Comparison of ENCODE assay signal across 1 cellular context in the genomic region with DNA sequence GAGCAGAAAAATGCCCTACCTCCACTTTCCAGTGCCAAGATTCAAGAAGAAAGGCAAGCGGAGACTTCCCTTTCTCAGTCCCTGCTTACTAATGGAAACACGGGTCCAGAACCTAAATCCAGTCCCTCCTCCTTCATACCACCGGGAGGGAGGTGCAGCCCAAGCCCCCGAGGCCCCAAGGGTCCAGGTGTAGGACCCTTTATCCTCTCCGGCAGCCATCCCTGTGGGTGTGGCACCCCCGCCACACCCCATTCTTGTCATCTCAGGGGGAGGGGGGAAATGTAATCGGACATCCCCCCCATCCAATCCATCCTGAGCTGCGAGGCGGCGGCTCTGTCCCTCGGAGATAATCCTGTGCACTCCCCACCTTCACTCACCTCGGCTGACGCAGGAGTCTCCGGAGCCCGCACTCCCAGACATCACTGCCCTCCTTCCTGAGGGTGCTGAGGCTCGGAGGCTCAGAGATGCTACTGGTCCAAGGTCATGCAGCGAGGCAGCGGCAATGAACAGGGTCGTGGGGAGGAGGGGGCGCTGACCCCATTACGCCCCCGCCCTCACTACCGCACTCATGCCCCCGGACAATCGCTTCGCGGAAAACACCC.
TF ChIP-seq lines count a peak whose summit lies in the region.

No MANE protein-coding gene starts in this region.

TF ChIP-seq in K562, 482 proteins besides CTCF, POLR2A, EP300 and RAD21 (continues in another document):
- TF ChIP-seq POLR2B (IDR thresholded peaks at IDR 0.05; ENCODE audit: low read depth, partially characterized antibody) (no peak), TEAD1 (CRISPR knock-in tag; IDR thresholded peaks at IDR 0.05) (no peak), ARID1B (IDR thresholded peaks at IDR 0.05) (0 out of 2 replicates have a peak, but pooled peaks have one; percentile 31), CREBBP (IDR thresholded peaks at IDR 0.05; ENCODE audit: low read depth, low read length) (no peak), EGR1 (conservative IDR thresholded peaks at IDR 0.05) (peak; percentile 59), RBM34 (IDR thresholded peaks at IDR 0.05; ENCODE audit: borderline replicate concordance, insufficient read depth, low read length) (no peak), ZFP1 (CRISPR knock-in tag; IDR thresholded peaks at IDR 0.05) (no peak), NR2C2 (CRISPR knock-in tag; IDR thresholded peaks at IDR 0.05) (no peak), NR2C2 (tag; IDR thresholded peaks at IDR 0.05) (no peak), ZBTB7A (IDR thresholded peaks at IDR 0.05; ENCODE audit: borderline replicate concordance, control insufficient read depth, low read depth, low read length) (0 out of 2 replicates have a peak, but pooled peaks have one; percentile 56), HDAC6 (IDR thresholded peaks at IDR 0.05; ENCODE audit: low read depth, low read length) (no peak), GATA2 (CRISPR knock-in tag; IDR thresholded peaks at IDR 0.05) (no peak), ZNF696 (CRISPR knock-in tag; conservative IDR thresholded peaks at IDR 0.05) (no peak), SIX5 (IDR thresholded peaks at IDR 0.05; ENCODE audit: borderline replicate concordance in 1 of 2, insufficient read depth in 1 of 2, low read depth in 1 of 2, low read length in 2 of 2) (no peak), TCFL5 (CRISPR knock-in tag; conservative IDR thresholded peaks at IDR 0.05) (no peak), HDAC3 (IDR thresholded peaks at IDR 0.05; ENCODE audit: borderline replicate concordance, partially characterized antibody) (no peak), FOXJ3 (CRISPR knock-in tag; IDR thresholded peaks at IDR 0.05) (no peak), MYC (IDR thresholded peaks at IDR 0.05; ENCODE audit: low read depth, low read length) (no peak), MYC (CRISPR knock-in tag; IDR thresholded peaks at IDR 0.05; ENCODE audit: borderline replicate concordance, low read depth) (no peak), CBFA2T3 (IDR thresholded peaks at IDR 0.05) (peak; percentile 67), MXI1 (IDR thresholded peaks at IDR 0.05; ENCODE audit: low read depth, low read length) (no peak), CCAR2 (IDR thresholded peaks at IDR 0.05; ENCODE audit: low read depth, low read length) (no peak), SNRNP70 (optimal IDR thresholded peaks at IDR 0.05; ENCODE audit: low read depth, low read length) (no peak), ZNF263 (CRISPR knock-in tag; IDR thresholded peaks at IDR 0.05; ENCODE audit: borderline replicate concordance) (peak; percentile 39; the same call in 1 of the 2 replicates), FOXM1 (IDR thresholded peaks at IDR 0.05; ENCODE audit: low read depth) (no peak), FOXM1 (CRISPR knock-in tag; IDR thresholded peaks at IDR 0.05; ENCODE audit: low read depth) (no peak), CBFA2T2 (conservative IDR thresholded peaks at IDR 0.05) (peak; percentile 45), RCOR1 (IDR thresholded peaks at IDR 0.05; ENCODE audit: borderline replicate concordance in 1 of 2, low read depth in 2 of 2, low read length in 2 of 2) (peak in 1 of 2 experiments; percentile 51; a peak in 1 of 4 replicates), TFAM (CRISPR knock-in tag; conservative IDR thresholded peaks at IDR 0.05) (no peak), LCOR (CRISPR knock-in tag; IDR thresholded peaks at IDR 0.05) (no peak), CTBP1 (IDR thresholded peaks at IDR 0.05; ENCODE audit: borderline replicate concordance) (peak; percentile 47; the same call in 1 of the 2 replicates)
- TF ChIP-seq, protein P1, sequence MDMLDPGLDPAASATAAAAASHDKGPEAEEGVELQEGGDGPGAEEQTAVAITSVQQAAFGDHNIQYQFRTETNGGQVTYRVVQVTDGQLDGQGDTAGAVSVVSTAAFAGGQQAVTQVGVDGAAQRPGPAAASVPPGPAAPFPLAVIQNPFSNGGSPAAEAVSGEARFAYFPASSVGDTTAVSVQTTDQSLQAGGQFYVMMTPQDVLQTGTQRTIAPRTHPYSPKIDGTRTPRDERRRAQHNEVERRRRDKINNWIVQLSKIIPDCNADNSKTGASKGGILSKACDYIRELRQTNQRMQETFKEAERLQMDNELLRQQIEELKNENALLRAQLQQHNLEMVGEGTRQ (CRISPR knock-in tag; IDR thresholded peaks at IDR 0.05) = no peak
- TF ChIP-seq, protein P2, sequence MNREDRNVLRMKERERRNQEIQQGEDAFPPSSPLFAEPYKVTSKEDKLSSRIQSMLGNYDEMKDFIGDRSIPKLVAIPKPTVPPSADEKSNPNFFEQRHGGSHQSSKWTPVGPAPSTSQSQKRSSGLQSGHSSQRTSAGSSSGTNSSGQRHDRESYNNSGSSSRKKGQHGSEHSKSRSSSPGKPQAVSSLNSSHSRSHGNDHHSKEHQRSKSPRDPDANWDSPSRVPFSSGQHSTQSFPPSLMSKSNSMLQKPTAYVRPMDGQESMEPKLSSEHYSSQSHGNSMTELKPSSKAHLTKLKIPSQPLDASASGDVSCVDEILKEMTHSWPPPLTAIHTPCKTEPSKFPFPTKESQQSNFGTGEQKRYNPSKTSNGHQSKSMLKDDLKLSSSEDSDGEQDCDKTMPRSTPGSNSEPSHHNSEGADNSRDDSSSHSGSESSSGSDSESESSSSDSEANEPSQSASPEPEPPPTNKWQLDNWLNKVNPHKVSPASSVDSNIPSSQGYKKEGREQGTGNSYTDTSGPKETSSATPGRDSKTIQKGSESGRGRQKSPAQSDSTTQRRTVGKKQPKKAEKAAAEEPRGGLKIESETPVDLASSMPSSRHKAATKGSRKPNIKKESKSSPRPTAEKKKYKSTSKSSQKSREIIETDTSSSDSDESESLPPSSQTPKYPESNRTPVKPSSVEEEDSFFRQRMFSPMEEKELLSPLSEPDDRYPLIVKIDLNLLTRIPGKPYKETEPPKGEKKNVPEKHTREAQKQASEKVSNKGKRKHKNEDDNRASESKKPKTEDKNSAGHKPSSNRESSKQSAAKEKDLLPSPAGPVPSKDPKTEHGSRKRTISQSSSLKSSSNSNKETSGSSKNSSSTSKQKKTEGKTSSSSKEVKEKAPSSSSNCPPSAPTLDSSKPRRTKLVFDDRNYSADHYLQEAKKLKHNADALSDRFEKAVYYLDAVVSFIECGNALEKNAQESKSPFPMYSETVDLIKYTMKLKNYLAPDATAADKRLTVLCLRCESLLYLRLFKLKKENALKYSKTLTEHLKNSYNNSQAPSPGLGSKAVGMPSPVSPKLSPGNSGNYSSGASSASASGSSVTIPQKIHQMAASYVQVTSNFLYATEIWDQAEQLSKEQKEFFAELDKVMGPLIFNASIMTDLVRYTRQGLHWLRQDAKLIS (CRISPR knock-in tag; IDR thresholded peaks at IDR 0.05) = no peak
- TF ChIP-seq, protein P3, sequence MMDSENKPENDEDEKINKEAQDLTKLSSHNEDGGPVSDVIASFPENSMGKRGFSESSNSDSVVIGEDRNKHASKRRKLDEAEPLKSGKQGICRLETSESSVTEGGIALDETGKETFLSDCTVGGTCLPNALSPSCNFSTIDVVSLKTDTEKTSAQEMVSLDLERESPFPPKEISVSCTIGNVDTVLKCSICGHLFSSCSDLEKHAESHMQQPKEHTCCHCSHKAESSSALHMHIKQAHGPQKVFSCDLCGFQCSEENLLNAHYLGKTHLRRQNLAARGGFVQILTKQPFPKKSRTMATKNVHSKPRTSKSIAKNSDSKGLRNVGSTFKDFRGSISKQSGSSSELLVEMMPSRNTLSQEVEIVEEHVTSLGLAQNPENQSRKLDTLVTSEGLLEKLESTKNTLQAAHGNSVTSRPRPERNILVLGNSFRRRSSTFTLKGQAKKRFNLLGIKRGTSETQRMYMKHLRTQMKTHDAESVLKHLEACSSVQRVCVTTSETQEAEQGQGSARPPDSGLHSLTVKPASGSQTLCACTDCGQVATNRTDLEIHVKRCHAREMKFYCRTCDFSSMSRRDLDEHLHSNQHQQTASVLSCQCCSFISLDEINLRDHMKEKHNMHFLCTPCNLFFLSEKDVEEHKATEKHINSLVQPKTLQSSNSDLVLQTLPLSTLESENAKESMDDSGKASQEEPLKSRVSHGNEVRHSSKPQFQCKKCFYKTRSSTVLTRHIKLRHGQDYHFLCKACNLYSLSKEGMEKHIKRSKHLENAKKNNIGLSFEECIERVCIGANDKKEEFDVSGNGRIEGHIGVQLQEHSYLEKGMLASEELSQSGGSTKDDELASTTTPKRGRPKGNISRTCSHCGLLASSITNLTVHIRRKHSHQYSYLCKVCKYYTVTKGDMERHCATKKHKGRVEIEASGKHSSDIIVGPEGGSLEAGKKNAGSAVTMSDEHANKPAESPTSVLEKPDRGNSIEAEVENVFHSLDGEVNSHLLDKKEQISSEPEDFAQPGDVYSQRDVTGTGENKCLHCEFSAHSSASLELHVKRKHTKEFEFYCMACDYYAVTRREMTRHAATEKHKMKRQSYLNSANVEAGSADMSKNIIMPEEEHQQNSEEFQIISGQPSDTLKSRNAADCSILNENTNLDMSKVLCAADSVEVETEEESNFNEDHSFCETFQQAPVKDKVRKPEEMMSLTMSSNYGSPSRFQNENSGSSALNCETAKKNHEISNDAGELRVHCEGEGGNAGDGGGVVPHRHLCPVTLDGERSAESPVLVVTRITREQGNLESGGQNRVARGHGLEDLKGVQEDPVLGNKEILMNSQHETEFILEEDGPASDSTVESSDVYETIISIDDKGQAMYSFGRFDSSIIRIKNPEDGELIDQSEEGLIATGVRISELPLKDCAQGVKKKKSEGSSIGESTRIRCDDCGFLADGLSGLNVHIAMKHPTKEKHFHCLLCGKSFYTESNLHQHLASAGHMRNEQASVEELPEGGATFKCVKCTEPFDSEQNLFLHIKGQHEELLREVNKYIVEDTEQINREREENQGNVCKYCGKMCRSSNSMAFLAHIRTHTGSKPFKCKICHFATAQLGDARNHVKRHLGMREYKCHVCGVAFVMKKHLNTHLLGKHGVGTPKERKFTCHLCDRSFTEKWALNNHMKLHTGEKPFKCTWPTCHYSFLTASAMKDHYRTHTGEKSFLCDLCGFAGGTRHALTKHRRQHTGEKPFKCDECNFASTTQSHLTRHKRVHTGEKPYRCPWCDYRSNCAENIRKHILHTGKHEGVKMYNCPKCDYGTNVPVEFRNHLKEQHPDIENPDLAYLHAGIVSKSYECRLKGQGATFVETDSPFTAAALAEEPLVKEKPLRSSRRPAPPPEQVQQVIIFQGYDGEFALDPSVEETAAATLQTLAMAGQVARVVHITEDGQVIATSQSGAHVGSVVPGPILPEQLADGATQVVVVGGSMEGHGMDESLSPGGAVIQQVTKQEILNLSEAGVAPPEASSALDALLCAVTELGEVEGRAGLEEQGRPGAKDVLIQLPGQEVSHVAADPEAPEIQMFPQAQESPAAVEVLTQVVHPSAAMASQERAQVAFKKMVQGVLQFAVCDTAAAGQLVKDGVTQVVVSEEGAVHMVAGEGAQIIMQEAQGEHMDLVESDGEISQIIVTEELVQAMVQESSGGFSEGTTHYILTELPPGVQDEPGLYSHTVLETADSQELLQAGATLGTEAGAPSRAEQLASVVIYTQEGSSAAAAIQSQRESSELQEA (IDR thresholded peaks at IDR 0.05; ENCODE audit: low read depth) = no peak
- TF ChIP-seq, protein P4, sequence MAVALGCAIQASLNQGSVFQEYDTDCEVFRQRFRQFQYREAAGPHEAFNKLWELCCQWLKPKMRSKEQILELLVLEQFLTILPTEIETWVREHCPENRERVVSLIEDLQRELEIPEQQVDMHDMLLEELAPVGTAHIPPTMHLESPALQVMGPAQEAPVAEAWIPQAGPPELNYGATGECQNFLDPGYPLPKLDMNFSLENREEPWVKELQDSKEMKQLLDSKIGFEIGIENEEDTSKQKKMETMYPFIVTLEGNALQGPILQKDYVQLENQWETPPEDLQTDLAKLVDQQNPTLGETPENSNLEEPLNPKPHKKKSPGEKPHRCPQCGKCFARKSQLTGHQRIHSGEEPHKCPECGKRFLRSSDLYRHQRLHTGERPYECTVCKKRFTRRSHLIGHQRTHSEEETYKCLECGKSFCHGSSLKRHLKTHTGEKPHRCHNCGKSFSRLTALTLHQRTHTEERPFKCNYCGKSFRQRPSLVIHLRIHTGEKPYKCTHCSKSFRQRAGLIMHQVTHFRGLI (CRISPR knock-in tag; IDR thresholded peaks at IDR 0.05) = no peak
- TF ChIP-seq, protein P5, sequence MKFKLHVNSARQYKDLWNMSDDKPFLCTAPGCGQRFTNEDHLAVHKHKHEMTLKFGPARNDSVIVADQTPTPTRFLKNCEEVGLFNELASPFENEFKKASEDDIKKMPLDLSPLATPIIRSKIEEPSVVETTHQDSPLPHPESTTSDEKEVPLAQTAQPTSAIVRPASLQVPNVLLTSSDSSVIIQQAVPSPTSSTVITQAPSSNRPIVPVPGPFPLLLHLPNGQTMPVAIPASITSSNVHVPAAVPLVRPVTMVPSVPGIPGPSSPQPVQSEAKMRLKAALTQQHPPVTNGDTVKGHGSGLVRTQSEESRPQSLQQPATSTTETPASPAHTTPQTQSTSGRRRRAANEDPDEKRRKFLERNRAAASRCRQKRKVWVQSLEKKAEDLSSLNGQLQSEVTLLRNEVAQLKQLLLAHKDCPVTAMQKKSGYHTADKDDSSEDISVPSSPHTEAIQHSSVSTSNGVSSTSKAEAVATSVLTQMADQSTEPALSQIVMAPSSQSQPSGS (CRISPR knock-in tag; IDR thresholded peaks at IDR 0.05) = no peak
- TF ChIP-seq, protein P6, sequence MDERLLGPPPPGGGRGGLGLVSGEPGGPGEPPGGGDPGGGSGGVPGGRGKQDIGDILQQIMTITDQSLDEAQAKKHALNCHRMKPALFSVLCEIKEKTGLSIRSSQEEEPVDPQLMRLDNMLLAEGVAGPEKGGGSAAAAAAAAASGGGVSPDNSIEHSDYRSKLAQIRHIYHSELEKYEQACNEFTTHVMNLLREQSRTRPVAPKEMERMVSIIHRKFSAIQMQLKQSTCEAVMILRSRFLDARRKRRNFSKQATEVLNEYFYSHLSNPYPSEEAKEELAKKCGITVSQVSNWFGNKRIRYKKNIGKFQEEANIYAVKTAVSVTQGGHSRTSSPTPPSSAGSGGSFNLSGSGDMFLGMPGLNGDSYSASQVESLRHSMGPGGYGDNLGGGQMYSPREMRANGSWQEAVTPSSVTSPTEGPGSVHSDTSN (CRISPR knock-in tag; IDR thresholded peaks at IDR 0.05; ENCODE audit: low read depth) = no peak
- TF ChIP-seq, protein P6 (tag; conservative IDR thresholded peaks at IDR 0.05; ENCODE audit: low read depth) = no peak
- TF ChIP-seq, protein P7, sequence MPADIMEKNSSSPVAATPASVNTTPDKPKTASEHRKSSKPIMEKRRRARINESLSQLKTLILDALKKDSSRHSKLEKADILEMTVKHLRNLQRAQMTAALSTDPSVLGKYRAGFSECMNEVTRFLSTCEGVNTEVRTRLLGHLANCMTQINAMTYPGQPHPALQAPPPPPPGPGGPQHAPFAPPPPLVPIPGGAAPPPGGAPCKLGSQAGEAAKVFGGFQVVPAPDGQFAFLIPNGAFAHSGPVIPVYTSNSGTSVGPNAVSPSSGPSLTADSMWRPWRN (IDR thresholded peaks at IDR 0.05; ENCODE audit: low read depth) = no peak
